In genomic region chr20:3924304-3925112, GRCh38 we compare ENCODE assay signal across 10 cellular contexts. TPM values are rescaled to one million over a fixed set of nuclear protein-coding genes. Genes with fewer than 3 reads are reported as not detected.
DNase-seq lines count a peak whose midpoint lies in the region; ATAC-seq and TF ChIP-seq lines count a peak whose summit lies in the region.
"Had no signal": no experiment of that assay in that cellular context is flagged by ENCODE, and none has a peak within 500 bp of the region (broad histone marks: within the 10 kb centered on the region; RNA-seq: fewer than 3 reads in every experiment).

No MANE protein-coding gene starts in this region.

- no peak overlapping the region for H3K4ac ChIP-seq in IMR-90 (ENCODE audit: low read depth, low read length)

- WGBS in IMR-90 (ENCODE audit: extremely low coverage in 2 of 2, insufficient read length in 1 of 2), 2 experiments = 66% methylated on average over 9 of the region's 13 CpGs; no CpG with 5 or more reads in 1 of the 2 experiments

- no peak overlapping the region for H2BK20ac ChIP-seq in IMR-90 (ENCODE audit: low read depth, low read length)

- peaks cover 72% of the 10 kb centered on the region for H4K20me1 ChIP-seq in IMR-90 (ENCODE audit: insufficient read depth, low read length)

- no peak overlapping the region for H2BK15ac ChIP-seq in IMR-90 (ENCODE audit: low read depth, low read length)

- no peak overlapping the region; the same call in 1 of the 2 replicates for H3K23ac ChIP-seq in IMR-90 (ENCODE audit: low read depth, low read length)

- H3K36me3 Mint-ChIP-seq in dendritic cell treated with granulocyte-macrophage colony-stimulating factor and Interleukin-4, amounts not matched to agents 40 ng/mL and 50 ng/mL, for 4 days (ENCODE audit: low read depth) = peaks cover 83% of the 10 kb centered on the region
- H3K36me3 Mint-ChIP-seq in naive thymus-derived CD8-positive, alpha-beta T cell = peaks cover under 1 to 59% (median 3%) of the 10 kb centered on the region in 3 donors

- in situ Hi-C loops in IMR-90 (cut with MboI; ENCODE audit: low sequenced_read_pairs) = no loop called here

- TF ChIP-seq CTCF in IMR-90 (conservative IDR thresholded peaks at IDR 0.05; ENCODE audit: low read depth, low read length) = no peak

- intact Hi-C loops in IMR-90 (cut with micrococcal nuclease) = no loop called here
- intact Hi-C loops in dendritic cell treated with granulocyte-macrophage colony-stimulating factor and Interleukin-4, amounts not matched to agents 40 ng/mL and 50 ng/mL, for 4 days (cut with micrococcal nuclease) = loop anchor here (2.0 to 5.0 kb wide), 4 partner anchors 16 to 158 kb away; no protein-coding TSS in a partner anchor

- no TSS peak for BruUV-seq in IMR-90 (replicated peaks; lab: Mats Ljungman, UMichigan)

- no peak overlapping the region for H3K14ac ChIP-seq in IMR-90 (replicated peaks; ENCODE audit: low read depth, low read length)

- ATAC-seq in IMR-90 (ENCODE audit: low read depth) (no peak), GM19463 (IDR thresholded peaks at IDR 0.05; ENCODE audit: unreplicated experiment) (no peak), GM21529 (IDR thresholded peaks at IDR 0.05; ENCODE audit: unreplicated experiment) (no peak)
- peak in 1 of 2 donors; percentile 23 for ATAC-seq in naive thymus-derived CD8-positive, alpha-beta T cell

- no peak for TF ChIP-seq RAD21 in IMR-90 (IDR thresholded peaks at IDR 0.05; ENCODE audit: low read length)

- no peak overlapping the region for H3K56ac ChIP-seq in IMR-90 (ENCODE audit: extremely low read depth, insufficient read depth, low read length)

- no peak overlapping the region for H3K9ac ChIP-seq in IMR-90 (ENCODE audit: low read depth, low read length)

- peak overlapping the region; percentile 69 for H3K27ac Mint-ChIP-seq in dendritic cell treated with granulocyte-macrophage colony-stimulating factor and Interleukin-4, amounts not matched to agents 40 ng/mL and 50 ng/mL, for 4 days
- H3K27ac Mint-ChIP-seq in naive thymus-derived CD8-positive, alpha-beta T cell = peak overlapping the region; percentile 60 to 89 (median 76)

- no peak overlapping the region for H4K5ac ChIP-seq in IMR-90 (ENCODE audit: low read depth, low read length)

- H3K9me3 Mint-ChIP-seq in dendritic cell treated with granulocyte-macrophage colony-stimulating factor and Interleukin-4, amounts not matched to agents 40 ng/mL and 50 ng/mL, for 4 days = no peaks in the 10 kb centered on the region
- no peaks in the 10 kb centered on the region for H3K9me3 Mint-ChIP-seq in naive thymus-derived CD8-positive, alpha-beta T cell

- POLR2A ChIA-PET in IMR-90 (lab: Charles Lee; ENCODE audit: unreplicated experiment) = no interaction called here
- POLR2A ChIA-PET in naive thymus-derived CD8-positive, alpha-beta T cell (lab: Charles Lee) = interaction anchor here (0.6 kb wide), 1 partner anchor 66 kb away, joined by 3 read pairs; no protein-coding TSS in a partner anchor

- peaks cover 33% of the 10 kb centered on the region for H3K36me3 ChIP-seq in IMR-90 (ENCODE audit: control insufficient read depth, insufficient read depth, low read length)

- H3K18ac ChIP-seq in IMR-90 (ENCODE audit: low read depth, low read length) = no peak overlapping the region

- no peak overlapping the region for H3K4me3 ChIP-seq in IMR-90 (ENCODE audit: insufficient read depth, low read depth, low read length)
- H3K4me3 ChIP-seq: esophagus muscularis mucosa had no signal

- H4K91ac ChIP-seq in IMR-90 (ENCODE audit: insufficient read depth, low read depth, low read length) = no peak overlapping the region

- peak overlapping the region; percentile 73 for H2AK9ac ChIP-seq in IMR-90 (replicated peaks; ENCODE audit: low read depth, low read length, poor library complexity)

- H3K4me2 ChIP-seq in IMR-90 (ENCODE audit: low read depth, low read length) = no peak overlapping the region

- H3K9me1 ChIP-seq in IMR-90 (ENCODE audit: insufficient read depth, low read length) = peaks cover 44% of the 10 kb centered on the region

- CTCF ChIA-PET in IMR-90 (lab: Yijun Ruan, JAX) = no interaction called here

- H2BK120ac ChIP-seq in IMR-90 (ENCODE audit: low read depth, low read length) = no peak overlapping the region

- H4K8ac ChIP-seq in IMR-90 (ENCODE audit: low read depth in 2 of 2, low read length in 2 of 2) = no peak overlapping the region

- no peaks in the 10 kb centered on the region for H3K27me3 ChIP-seq in IMR-90 (ENCODE audit: control insufficient read depth, insufficient read depth, low read length)
- H3K27me3 ChIP-seq: esophagus muscularis mucosa had no signal

- peak; percentile 90 for DNase-seq in CD1c-positive myeloid dendritic cell (ENCODE audit: extremely low spot score)
- DNase-seq in IMR-90 = no peak
- no peak for DNase-seq in naive thymus-derived CD8-positive, alpha-beta T cell
- no peak for DNase-seq in T1000 (lab: John Stamatoyannopoulos, UW)
- no peak for DNase-seq in NCI-H146 treated with DMSO at 0.1 percent for 48 hours (lab: John Stamatoyannopoulos, UW; ENCODE audit: unreplicated experiment)
- DNase-seq: NCI-H1092 had no signal

- no peaks in the 10 kb centered on the region for H3K27me3 Mint-ChIP-seq in dendritic cell treated with granulocyte-macrophage colony-stimulating factor and Interleukin-4, amounts not matched to agents 40 ng/mL and 50 ng/mL, for 4 days
- H3K27me3 Mint-ChIP-seq in naive thymus-derived CD8-positive, alpha-beta T cell = no peaks in the 10 kb centered on the region

- peaks cover 23 to 83% of the 10 kb centered on the region in 2 experiments; a peak in 3 of 4 replicates for H3K79me1 ChIP-seq in IMR-90 (ENCODE audit: low read depth in 1 of 2, low read length in 2 of 2)

- peaks cover 76% of the 10 kb centered on the region for H3K4me1 Mint-ChIP-seq in dendritic cell treated with granulocyte-macrophage colony-stimulating factor and Interleukin-4, amounts not matched to agents 40 ng/mL and 50 ng/mL, for 4 days (ENCODE audit: low read depth)
- H3K4me1 Mint-ChIP-seq in naive thymus-derived CD8-positive, alpha-beta T cell = peaks cover 25 to 62% (median 54%) of the 10 kb centered on the region in 4 donors

- H3K9me3 ChIP-seq in IMR-90 (ENCODE audit: control insufficient read depth, insufficient read depth, low read length) = no peaks in the 10 kb centered on the region
- H3K9me3 ChIP-seq: esophagus muscularis mucosa had no signal

- no peak for TF ChIP-seq POLR2A in IMR-90 (IDR thresholded peaks at IDR 0.05; ENCODE audit: low read depth, low read length)

- no peak overlapping the region for H2BK5ac ChIP-seq in IMR-90 (ENCODE audit: low read depth, low read length, poor library complexity, severe bottlenecking)

- peak overlapping the region; percentile 3; the same call in 1 of the 2 replicates for H3K27ac ChIP-seq in IMR-90 (ENCODE audit: insufficient read depth, low read length)
- H3K27ac ChIP-seq: esophagus muscularis mucosa had no signal

- H3K4me1 ChIP-seq in IMR-90 (ENCODE audit: control insufficient read depth, insufficient read depth, low read length) = peaks cover 22% of the 10 kb centered on the region

- dilution Hi-C loops in IMR-90 (cut with HindIII; ENCODE audit: low sequenced_read_pairs, unreplicated experiment) = no loop called here

- no peak overlapping the region for H2AK5ac ChIP-seq in IMR-90 (ENCODE audit: low read depth, low read length)

- no peak overlapping the region for H2AFZ ChIP-seq in IMR-90 (replicated peaks; ENCODE audit: low read length, poor library complexity)

- no peak overlapping the region for H3K4me3 Mint-ChIP-seq in dendritic cell treated with granulocyte-macrophage colony-stimulating factor and Interleukin-4, amounts not matched to agents 40 ng/mL and 50 ng/mL, for 4 days
- H3K4me3 Mint-ChIP-seq in naive thymus-derived CD8-positive, alpha-beta T cell = no peak overlapping the region

TF ChIP-seq in IMR-90, 13 proteins besides CTCF, POLR2A, EP300 and RAD21:
- TF ChIP-seq MAZ (IDR thresholded peaks at IDR 0.05; ENCODE audit: borderline replicate concordance, low read depth, low read length) (no peak), NFE2L2 (IDR thresholded peaks at IDR 0.05; ENCODE audit: low read depth, low read length) (no peak), MAFK (IDR thresholded peaks at IDR 0.05; ENCODE audit: low read depth, low read length) (no peak), FOS (IDR thresholded peaks at IDR 0.05; ENCODE audit: low read depth, low read length) (no peak), BHLHE40 (IDR thresholded peaks at IDR 0.05; ENCODE audit: low read depth, low read length) (no peak), CHD1 (IDR thresholded peaks at IDR 0.05; ENCODE audit: low read depth, low read length) (no peak)
TF ChIP-seq in IMR-90: peak in this region for 0.

RNA-seq across cellular contexts. Expression of gene PANK2, which starts 35.3 kb away (rescaled TPM):
- total RNA-seq in IMR-90 (2012; rRNA removed) = 28.1 and 47.8 TPM in 2 replicates
- polyA plus RNA-seq in IMR-90 (2012; rRNA removed) = 15.8 and 17.7 TPM in 2 replicates
- polyA plus RNA-seq in IMR-90 (2012; cell fraction: cytosol; rRNA removed) = 7.9 and 8.4 TPM in 2 replicates
- 29.3 and 35.5 TPM in 2 replicates for polyA plus RNA-seq in IMR-90 (2012; cell fraction: nucleus; rRNA removed; ENCODE audit: low replicate concordance)
- total RNA-seq in naive thymus-derived CD8-positive, alpha-beta T cell = 10 to 100 TPM; 66.6 to 72.5 TPM
- polyA plus RNA-seq in naive thymus-derived CD8-positive, alpha-beta T cell = 10 to 100 TPM; 32.9 to 36.8 (median 36.8) TPM
